Comparison of ENCODE assay signal across 8 cellular contexts in the genomic region with DNA sequence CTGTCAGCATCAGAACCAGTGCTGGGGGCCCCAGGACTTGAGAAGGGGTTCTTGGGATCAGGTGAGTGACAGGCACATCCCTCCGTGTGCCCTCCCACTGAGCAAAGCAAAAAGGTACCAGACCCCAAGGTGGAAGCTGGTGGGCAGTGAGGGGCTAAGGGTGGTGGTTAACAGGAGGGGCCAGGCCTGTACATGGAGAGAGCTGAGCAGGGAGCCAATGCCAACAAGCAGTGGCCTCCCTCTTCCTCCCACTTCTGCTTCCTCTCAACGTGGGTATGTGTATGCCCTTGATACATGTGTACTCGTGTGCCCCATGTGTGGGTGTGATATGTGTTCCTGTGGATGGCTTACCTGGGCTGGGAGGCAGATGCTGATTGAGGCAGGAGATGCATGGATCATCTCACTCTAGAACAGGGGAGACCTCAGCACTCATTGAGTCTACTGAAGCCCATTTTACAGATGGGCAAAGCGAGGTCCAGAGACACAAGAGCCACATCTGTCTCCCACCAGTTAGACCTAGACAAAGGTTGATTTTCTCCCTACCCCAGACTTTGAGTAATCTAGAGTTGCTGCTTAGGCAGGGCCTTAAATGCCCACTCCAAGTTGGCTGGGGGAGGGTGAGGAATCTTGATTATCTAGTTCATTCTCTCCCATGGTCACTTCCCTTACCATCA. TPM values are rescaled to one million over a fixed set of nuclear protein-coding genes. Genes with fewer than 3 reads are reported as not detected.
DNase-seq lines count a peak whose midpoint lies in the region; ATAC-seq lines count a peak whose summit lies in the region.

No MANE protein-coding gene starts in this region.

- ATAC-seq in memory B cell (ENCODE audit: low read depth) (no peak), GM18517 (IDR thresholded peaks at IDR 0.05; ENCODE audit: unreplicated experiment) (no peak), GM21619 (IDR thresholded peaks at IDR 0.05; ENCODE audit: unreplicated experiment) (no peak)

- peaks cover 20% of the 10 kb centered on the region for H3K27me3 Mint-ChIP-seq in activated CD4-positive, alpha-beta T cell treated with anti-CD3 and anti-CD28 coated beads, Interleukin-2, amount 10 ng/mL, durations not matched to agents 7 days and 5 days
- H3K27me3 Mint-ChIP-seq in memory B cell: peaks cover 10% of the 10 kb centered on the region

- H3K4me3 Mint-ChIP-seq in activated CD4-positive, alpha-beta T cell treated with anti-CD3 and anti-CD28 coated beads, Interleukin-2, amount 10 ng/mL, durations not matched to agents 7 days and 5 days: peak overlapping the region; percentile 73
- H3K4me3 Mint-ChIP-seq in memory B cell: peak overlapping the region; percentile 49

- CTCF ChIA-PET in activated CD4-positive, alpha-beta T cell treated with anti-CD3 and anti-CD28 coated beads, Interleukin-2, amount 10 ng/mL, durations not matched to agents 7 days and 5 days (lab: Charles Lee): no interaction called here

- POLR2A ChIA-PET in activated CD4-positive, alpha-beta T cell treated with anti-CD3 and anti-CD28 coated beads, Interleukin-2, amount 10 ng/mL, durations not matched to agents 7 days and 5 days (lab: Charles Lee): no interaction called here

- H3K36me3 Mint-ChIP-seq in activated CD4-positive, alpha-beta T cell treated with anti-CD3 and anti-CD28 coated beads, Interleukin-2, amount 10 ng/mL, durations not matched to agents 7 days and 5 days (ENCODE audit: low read depth): no peaks in the 10 kb centered on the region
- no peaks in the 10 kb centered on the region for H3K36me3 Mint-ChIP-seq in memory B cell

- peaks cover 49% of the 10 kb centered on the region for H3K4me1 Mint-ChIP-seq in activated CD4-positive, alpha-beta T cell treated with anti-CD3 and anti-CD28 coated beads, Interleukin-2, amount 10 ng/mL, durations not matched to agents 7 days and 5 days
- H3K4me1 Mint-ChIP-seq in memory B cell: peaks cover 18% of the 10 kb centered on the region

- peak overlapping the region; percentile 9 for H3K27ac Mint-ChIP-seq in activated CD4-positive, alpha-beta T cell treated with anti-CD3 and anti-CD28 coated beads, Interleukin-2, amount 10 ng/mL, durations not matched to agents 7 days and 5 days
- no peak overlapping the region for H3K27ac Mint-ChIP-seq in memory B cell

- no peaks in the 10 kb centered on the region for H3K9me3 Mint-ChIP-seq in activated CD4-positive, alpha-beta T cell treated with anti-CD3 and anti-CD28 coated beads, Interleukin-2, amount 10 ng/mL, durations not matched to agents 7 days and 5 days
- no peaks in the 10 kb centered on the region for H3K9me3 Mint-ChIP-seq in memory B cell

- H3K27ac ChIP-seq in angular gyrus (ENCODE audit: low read depth, low read length) (peak overlapping the region; percentile 71), temporal lobe (ENCODE audit: low read depth, low read length) (peak overlapping the region; percentile 30)

- no peak for DNase-seq in activated CD4-positive, alpha-beta T cell treated with anti-CD3 and anti-CD28 coated beads, Interleukin-2, amount 10 ng/mL, durations not matched to agents 7 days and 5 days
- no peak for DNase-seq in activated CD4-positive, alpha-beta T cell treated with anti-CD3 and anti-CD28 coated beads for 1 hour
- DNase-seq in memory B cell (ENCODE audit: low spot score in 2 of 2) (no peak), RKO (ENCODE audit: low spot score) (no peak)

RNA-seq across cellular contexts. Expression of a gene that starts 0.9 kb away (rescaled TPM):
- 10 to 100 TPM; 19.9 to 21.3 TPM for total RNA-seq in activated CD4-positive, alpha-beta T cell treated with anti-CD3 and anti-CD28 coated beads, Interleukin-2, amount 10 ng/mL, durations not matched to agents 7 days and 5 days
- total RNA-seq in temporal lobe: under 0.01 TPM

Comparison
In these comparisons a context has a peak if more than half of its experiments do, and no peak if none do; other contexts are left out.
1. RNA of a gene that starts 0.9 kb away (total RNA-seq): 19.9 to 21.3 TPM in activated CD4-positive, alpha-beta T cell treated with anti-CD3 and anti-CD28 coated beads, Interleukin-2, amount 10 ng/mL, durations not matched to agents 7 days and 5 days; under 0.01 TPM in temporal lobe (single experiment); every median in the first group is over 10 times any median in the second.